ENCODE assay signal across 15 cellular contexts in genomic region chr17:8004899-8005298, GRCh38. TPM values are rescaled to one million over a fixed set of nuclear protein-coding genes. Genes with fewer than 3 reads are reported as not detected.
DNase-seq lines count a peak whose midpoint lies in the region; ATAC-seq and TF ChIP-seq lines count a peak whose summit lies in the region.
"Had no signal": no experiment of that assay in that cellular context is flagged by ENCODE, and none has a peak within 500 bp of the region (broad histone marks: within the 10 kb centered on the region; RNA-seq: fewer than 3 reads in every experiment).

No MANE protein-coding gene starts in this region.

- no peak for TF ChIP-seq POLR2A in thyroid gland (IDR thresholded peaks at IDR 0.05)

- DNase-seq in EH (ENCODE audit: low read depth) (peak; percentile 88), MV-4-11 (lab: John Stamatoyannopoulos, UW) (peak; percentile 7), coronary artery (ENCODE audit: low spot score) (peak; percentile 29), non-pigmented ciliary epithelial cell (ENCODE audit: low read depth) (peak; percentile 44), NCI-H128 (lab: John Stamatoyannopoulos, UW; ENCODE audit: unreplicated experiment) (no peak), thyroid gland (no peak)
- no peak for DNase-seq in activated CD4-positive, alpha-beta T cell treated with anti-CD3 and anti-CD28 coated beads, Interleukin-2, amount 50 U/mL, for 1 hour
- DNase-seq: activated CD4-positive, alpha-beta T cell treated with anti-CD3 and anti-CD28 coated beads, Interleukin-2, amount 10 ng/mL, durations not matched to agents 24 days and 14 days; CD4-positive, alpha-beta T cell; glutamatergic neuron; stimulated activated CD4-positive, alpha-beta T cell treated with anti-CD3 and anti-CD28 coated beads, Interleukin-12 subunit alpha, Interleukin-12 subunit beta, amount 100 ng/mL, for 4 hours had no signal

- H3K4me3 ChIP-seq in coronary artery (no peak overlapping the region), thyroid gland (replicated peaks in 1 of 3) (no peak overlapping the region)

- TF ChIP-seq CTCF in coronary artery (IDR thresholded peaks at IDR 0.05) = no peak
- no peak for TF ChIP-seq CTCF in thyroid gland (IDR thresholded peaks at IDR 0.05)

- WGBS in thyroid gland, 2 donors = 92 to 95% methylated on average over 6 of the region's 6 CpGs

- H3K9me3 ChIP-seq in thyroid gland = no peaks in the 10 kb centered on the region

- H3K27ac ChIP-seq in coronary artery = no peak overlapping the region
- H3K27ac ChIP-seq in thyroid gland = no peak overlapping the region

- H3K27me3 ChIP-seq in thyroid gland = peaks cover 17% of the 10 kb centered on the region

- peaks cover 6 to 15% of the 10 kb centered on the region in 2 donors for H3K4me1 ChIP-seq in thyroid gland

- no peak for ATAC-seq in HG03457 (IDR thresholded peaks at IDR 0.05; ENCODE audit: unreplicated experiment)
- ATAC-seq: activated naive CD4-positive, alpha-beta T cell treated with anti-CD3 and anti-CD28 coated beads, Interleukin-2, amount 50 U/mL, for 72 hours had no signal

- intact Hi-C loops in thyroid gland (cut with DNase I) = no loop called here

- H3K36me3 ChIP-seq in thyroid gland = no peaks in the 10 kb centered on the region

RNA-seq across cellular contexts. Expression of gene GUCY2D, which starts 2.5 kb away (rescaled TPM):
- total RNA-seq in thyroid gland = not detected
- total RNA-seq: activated CD4-positive, alpha-beta T cell treated with anti-CD3 and anti-CD28 coated beads, Interleukin-2, amount 10 ng/mL, durations not matched to agents 24 days and 14 days; chondrocyte; endothelial cell of umbilical vein had no signal

RNA-seq across cellular contexts. Expression of gene ALOX15B, which starts 34.0 kb away (rescaled TPM):
- 1 to 10 TPM in 3 of 4 donors, under 1 TPM in 1; 0.67 to 3.3 (median 1.1) TPM for total RNA-seq in thyroid gland
- total RNA-seq: activated CD4-positive, alpha-beta T cell treated with anti-CD3 and anti-CD28 coated beads, Interleukin-2, amount 10 ng/mL, durations not matched to agents 24 days and 14 days; activated naive CD4-positive, alpha-beta T cell treated with anti-CD3 and anti-CD28 coated beads, Interleukin-2, amount 50 U/mL, for 72 hours; CD4-positive, alpha-beta T cell; chondrocyte; endothelial cell of umbilical vein had no signal

Comparison
In these comparisons a context has a peak if more than half of its experiments do, and no peak if none do; other contexts are left out.
1. DNase-seq: peak in EH (single experiment), MV-4-11 (single experiment), coronary artery (single experiment) and non-pigmented ciliary epithelial cell (single experiment); none in activated CD4-positive, alpha-beta T cell treated with anti-CD3 and anti-CD28 coated beads, Interleukin-2, amount 50 U/mL, for 1 hour (single experiment), NCI-H128 (single experiment) and thyroid gland (0 of 2).